ENCODE assay signal across 16 cellular contexts in the genomic region with DNA sequence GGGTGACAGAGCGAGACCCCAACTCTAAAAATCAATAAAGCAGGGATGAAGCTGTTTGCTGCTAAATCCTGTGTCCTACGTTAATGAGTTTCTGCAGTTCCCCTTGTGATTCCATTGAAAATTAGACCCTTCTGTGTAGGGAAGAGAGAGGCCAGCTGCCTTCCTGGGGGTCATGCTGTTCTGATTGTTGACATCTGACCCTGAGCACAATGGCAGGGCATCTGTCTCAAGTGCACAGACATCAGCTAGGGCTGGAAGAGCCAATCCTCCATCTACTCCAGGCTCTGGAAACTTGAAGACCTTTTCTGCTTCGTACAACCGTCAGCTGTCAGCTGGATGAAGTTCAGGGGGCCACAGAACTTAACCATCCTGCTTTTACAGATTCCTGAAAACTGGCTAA. TPM values are rescaled to one million over a fixed set of nuclear protein-coding genes. Genes with fewer than 3 reads are reported as not detected.
DNase-seq lines count a peak whose midpoint lies in the region; ATAC-seq and TF ChIP-seq lines count a peak whose summit lies in the region.
"Had no signal": no experiment of that assay in that cellular context is flagged by ENCODE, and none has a peak within 500 bp of the region (broad histone marks: within the 10 kb centered on the region; RNA-seq: fewer than 3 reads in every experiment).

No MANE protein-coding gene starts in this region.

- peak overlapping the region; percentile 17; the same call in 1 of the 2 replicates for H2AK5ac ChIP-seq in IMR-90 (ENCODE audit: low read depth, low read length)

- peaks cover 22% of the 10 kb centered on the region; the same call in 1 of the 2 replicates for H4K20me1 ChIP-seq in IMR-90 (ENCODE audit: insufficient read depth, low read length)

- no peak overlapping the region for H4K8ac ChIP-seq in IMR-90 (ENCODE audit: low read depth in 2 of 2, low read length in 2 of 2)

- H3K14ac ChIP-seq in IMR-90 (replicated peaks; ENCODE audit: low read depth, low read length) = no peak overlapping the region

- intact Hi-C loops in IMR-90 (cut with micrococcal nuclease) = loop anchor here (5.0 to 10.0 kb wide), 3 partner anchors 377 to 832 kb away; partner anchors contain the start of genes ERC1 and WNK1

- H3K27ac Mint-ChIP-seq in endodermal cell = no peak overlapping the region
- no peak overlapping the region for H3K27ac Mint-ChIP-seq in T-helper 2 cell treated with Interferon-gamma antibody and Interleukin-4, amounts not matched to agents 5 μg/mL and 100 μg/mL, for 36 hours

- peaks cover 33% of the 10 kb centered on the region for H3K4me1 Mint-ChIP-seq in endodermal cell
- peaks cover 19% of the 10 kb centered on the region for H3K4me1 Mint-ChIP-seq in T-helper 2 cell treated with Interferon-gamma antibody and Interleukin-4, amounts not matched to agents 5 μg/mL and 100 μg/mL, for 36 hours (ENCODE audit: low read depth)

- H3K27me3 ChIP-seq in IMR-90 (ENCODE audit: control insufficient read depth, insufficient read depth, low read length) (no peaks in the 10 kb centered on the region), endodermal cell (ENCODE audit: control insufficient read depth, insufficient read depth, low read length, poor library complexity, severe bottlenecking) (peaks cover 94% of the 10 kb centered on the region)
- H3K27me3 ChIP-seq in effector memory CD4-positive, alpha-beta T cell (replicated peaks; ENCODE audit: control insufficient read depth, insufficient read depth, low read length, poor library complexity, severe bottlenecking) = no peaks in the 10 kb centered on the region
- H3K27me3 ChIP-seq: BE2C had no signal

- no peak overlapping the region for H3K4me3 ChIP-seq in IMR-90 (ENCODE audit: insufficient read depth, low read depth, low read length)
- H3K4me3 ChIP-seq in endodermal cell (ENCODE audit: low read length) = no peak overlapping the region
- no peak overlapping the region for H3K4me3 ChIP-seq in effector memory CD4-positive, alpha-beta T cell (ENCODE audit: insufficient read depth, low read depth, low read length, poor library complexity, severe bottlenecking)
- H3K4me3 ChIP-seq: A549, GM23248 had no signal

- H3K36me3 ChIP-seq in IMR-90 (ENCODE audit: control insufficient read depth, insufficient read depth, low read length) = peaks cover 2% of the 10 kb centered on the region
- no peaks in the 10 kb centered on the region for H3K36me3 ChIP-seq in endodermal cell (ENCODE audit: control insufficient read depth, insufficient read depth, low read length)
- peaks cover 3% of the 10 kb centered on the region for H3K36me3 ChIP-seq in effector memory CD4-positive, alpha-beta T cell (ENCODE audit: control insufficient read depth, insufficient read depth, low read length)
- H3K36me3 ChIP-seq: BE2C had no signal

- H3K4me1 ChIP-seq in IMR-90 (ENCODE audit: control insufficient read depth, insufficient read depth, low read length) (peaks cover 18% of the 10 kb centered on the region), endodermal cell (ENCODE audit: control insufficient read depth, insufficient read depth, low read length) (peaks cover 21% of the 10 kb centered on the region)
- H3K4me1 ChIP-seq in effector memory CD4-positive, alpha-beta T cell (ENCODE audit: control insufficient read depth, insufficient read depth, low read length, poor library complexity, severe bottlenecking) = peaks cover 11% of the 10 kb centered on the region
- H3K4me1 ChIP-seq: BE2C had no signal

- TF ChIP-seq RAD21 in IMR-90 (IDR thresholded peaks at IDR 0.05; ENCODE audit: low read length) = no peak

- no TSS peak for BruUV-seq in IMR-90 (replicated peaks; lab: Mats Ljungman, UMichigan)

- ATAC-seq in IMR-90 (ENCODE audit: low read depth) = no peak

- H2BK20ac ChIP-seq in IMR-90 (ENCODE audit: low read depth, low read length) = no peak overlapping the region

- no peaks in the 10 kb centered on the region for H3K9me3 ChIP-seq in IMR-90 (ENCODE audit: control insufficient read depth, insufficient read depth, low read length)
- H3K9me3 ChIP-seq in endodermal cell (ENCODE audit: control insufficient read depth, low read length) = no peaks in the 10 kb centered on the region
- no peaks in the 10 kb centered on the region for H3K9me3 ChIP-seq in effector memory CD4-positive, alpha-beta T cell (ENCODE audit: control insufficient read depth, low read length)
- H3K9me3 ChIP-seq: A549, BE2C had no signal

- H3K79me1 ChIP-seq in IMR-90 (ENCODE audit: low read depth in 1 of 2, low read length in 2 of 2) = peaks cover 11 to 78% of the 10 kb centered on the region in 2 experiments

- H2BK5ac ChIP-seq in IMR-90 (ENCODE audit: low read depth, low read length, poor library complexity, severe bottlenecking) = no peak overlapping the region

- TF ChIP-seq CTCF in IMR-90 (conservative IDR thresholded peaks at IDR 0.05; ENCODE audit: low read depth, low read length) (no peak), endodermal cell (conservative IDR thresholded peaks at IDR 0.05) (no peak)

- WGBS in IMR-90 (ENCODE audit: extremely low coverage in 2 of 2, insufficient read length in 1 of 2), 2 experiments = no CpG with 5 or more reads among the region's 4 CpGs
- WGBS in endodermal cell (ENCODE audit: insufficient coverage in 1 of 2, insufficient read length in 1 of 2), 2 experiments = 57 to 84% methylated on average over 4 of the region's 4 CpGs

- H3K4ac ChIP-seq in IMR-90 (ENCODE audit: low read depth, low read length) = no peak overlapping the region

- H3K4me3 Mint-ChIP-seq in endodermal cell = no peak overlapping the region
- H3K4me3 Mint-ChIP-seq in T-helper 2 cell treated with Interferon-gamma antibody and Interleukin-4, amounts not matched to agents 5 μg/mL and 100 μg/mL, for 36 hours = no peak overlapping the region

- no peak overlapping the region for H2AK9ac ChIP-seq in IMR-90 (replicated peaks; ENCODE audit: low read depth, low read length, poor library complexity)

- DNase-seq in IMR-90 (no peak), NCI-H146 (lab: John Stamatoyannopoulos, UW) (peak; percentile 85), endodermal cell (no peak), retina (peak; percentile 42)
- DNase-seq in effector memory CD4-positive, alpha-beta T cell = no peak
- DNase-seq in T-helper 2 cell treated with Interferon-gamma antibody and Interleukin-4, amounts not matched to agents 5 μg/mL and 100 μg/mL, for 36 hours (ENCODE audit: low spot score) = no peak
- DNase-seq: BE2C; CD4-positive, alpha-beta memory T cell; COR-L47; DMS153; DND-41; GDM1; GM23248 had no signal

- CTCF ChIA-PET in IMR-90 (lab: Yijun Ruan, JAX) = interaction anchor here (1.1 to 3.7 kb wide), 4 partner anchors 23 to 466 kb away, joined by 3 to 36 read pairs (median 5); no protein-coding TSS in a partner anchor

- POLR2A ChIA-PET in IMR-90 (lab: Charles Lee; ENCODE audit: unreplicated experiment) = interaction anchor here (0.5 kb wide), 1 partner anchor 140 kb away, joined by 7 read pairs; no protein-coding TSS in a partner anchor

- H3K9ac ChIP-seq in IMR-90 (ENCODE audit: low read depth, low read length) = no peak overlapping the region
- H3K9ac ChIP-seq in endodermal cell (ENCODE audit: extremely low read depth, low read length, poor library complexity, severe bottlenecking) = no peak overlapping the region

- H3K9me1 ChIP-seq in IMR-90 (ENCODE audit: insufficient read depth, low read length) = peaks cover 16% of the 10 kb centered on the region

- TF ChIP-seq POLR2A in IMR-90 (IDR thresholded peaks at IDR 0.05; ENCODE audit: low read depth, low read length) = no peak

- no peak overlapping the region for H3K18ac ChIP-seq in IMR-90 (ENCODE audit: low read depth, low read length)

- no peak overlapping the region for H3K27ac ChIP-seq in IMR-90 (ENCODE audit: insufficient read depth, low read length)
- peak overlapping the region; percentile 89 for H3K27ac ChIP-seq in endodermal cell (ENCODE audit: low read depth, low read length)
- no peak overlapping the region for H3K27ac ChIP-seq in effector memory CD4-positive, alpha-beta T cell (ENCODE audit: insufficient read depth, low read length, poor library complexity, severe bottlenecking)
- H3K27ac ChIP-seq: A549, C4-2B, HL-60 had no signal

- H3K56ac ChIP-seq in IMR-90 (ENCODE audit: extremely low read depth, insufficient read depth, low read length) = no peak overlapping the region

- no peak overlapping the region for H2BK15ac ChIP-seq in IMR-90 (ENCODE audit: low read depth, low read length)

- dilution Hi-C loops in IMR-90 (cut with HindIII; ENCODE audit: low sequenced_read_pairs, unreplicated experiment) = no loop called here

- no peak overlapping the region for H3K4me2 ChIP-seq in IMR-90 (ENCODE audit: low read depth, low read length)
- H3K4me2 ChIP-seq: A549 had no signal

- no peaks in the 10 kb centered on the region for H3K9me3 Mint-ChIP-seq in endodermal cell
- H3K9me3 Mint-ChIP-seq in T-helper 2 cell treated with Interferon-gamma antibody and Interleukin-4, amounts not matched to agents 5 μg/mL and 100 μg/mL, for 36 hours = no peaks in the 10 kb centered on the region
- H3K9me3 Mint-ChIP-seq: CD4-positive, alpha-beta memory T cell had no signal

- H3K27me3 Mint-ChIP-seq in endodermal cell (ENCODE audit: insufficient read depth) = peaks cover 99% of the 10 kb centered on the region
- no peaks in the 10 kb centered on the region for H3K27me3 Mint-ChIP-seq in T-helper 2 cell treated with Interferon-gamma antibody and Interleukin-4, amounts not matched to agents 5 μg/mL and 100 μg/mL, for 36 hours (ENCODE audit: low read depth)
- H3K27me3 Mint-ChIP-seq: CD4-positive, alpha-beta memory T cell had no signal

- H2BK120ac ChIP-seq in IMR-90 (ENCODE audit: low read depth, low read length) = no peak overlapping the region

- no peak overlapping the region for H2AFZ ChIP-seq in IMR-90 (replicated peaks; ENCODE audit: low read length, poor library complexity)
- H2AFZ ChIP-seq: GM23248 had no signal

- H3K23ac ChIP-seq in IMR-90 (ENCODE audit: low read depth, low read length) = no peak overlapping the region

- no peaks in the 10 kb centered on the region for H3K36me3 Mint-ChIP-seq in endodermal cell (ENCODE audit: low read depth)
- H3K36me3 Mint-ChIP-seq in T-helper 2 cell treated with Interferon-gamma antibody and Interleukin-4, amounts not matched to agents 5 μg/mL and 100 μg/mL, for 36 hours (ENCODE audit: low read depth) = peaks cover 16% of the 10 kb centered on the region

- no peak overlapping the region for H4K5ac ChIP-seq in IMR-90 (ENCODE audit: low read depth, low read length)

- H4K91ac ChIP-seq in IMR-90 (ENCODE audit: insufficient read depth, low read depth, low read length) = no peak overlapping the region

- in situ Hi-C loops in IMR-90 (cut with MboI; ENCODE audit: low sequenced_read_pairs) = loop anchor here (10.0 to 25.0 kb wide), 2 partner anchors 672 to 1010 kb away; no protein-coding TSS in a partner anchor

RNA-seq across cellular contexts. Expression of gene FBXL14, which starts 10.1 kb away (rescaled TPM):
- 4.7 TPM in 2 replicates for total RNA-seq in IMR-90 (2012; rRNA removed)
- 7.3 and 8.8 TPM in 2 replicates for polyA plus RNA-seq in IMR-90 (2012; rRNA removed)
- polyA plus RNA-seq in IMR-90 (2012; cell fraction: cytosol; rRNA removed) = 2.2 and 9.6 TPM in 2 replicates
- polyA plus RNA-seq in IMR-90 (2012; cell fraction: nucleus; rRNA removed; ENCODE audit: low replicate concordance) = 2.8 and 5.8 TPM in 2 replicates
- 10 to 100 TPM in 1 of 2 donors, 1 to 10 TPM in 1; 10.0 to 20.4 TPM for total RNA-seq in endodermal cell
- 18.1 TPM for polyA plus RNA-seq in endodermal cell (2013, experiment 1 of 2)
- 16.8 TPM for polyA plus RNA-seq in endodermal cell (2013, experiment 2 of 2)

RNA-seq across cellular contexts. Expression of gene WNT5B, which starts 44.7 kb away (rescaled TPM):
- total RNA-seq in IMR-90 (2012; rRNA removed) (96.1 and 102 TPM in 2 replicates), endodermal cell (1 to 10 TPM in 1 of 2 donors, under 1 TPM in 1; 0.71 to 6.1 TPM)
- 83.7 and 98.8 TPM in 2 replicates for polyA plus RNA-seq in IMR-90 (2012; rRNA removed)
- polyA plus RNA-seq in IMR-90 (2012; cell fraction: cytosol; rRNA removed) = 77.8 and 101 TPM in 2 replicates
- 49.1 and 91.4 TPM in 2 replicates for polyA plus RNA-seq in IMR-90 (2012; cell fraction: nucleus; rRNA removed; ENCODE audit: low replicate concordance)
- polyA plus RNA-seq in endodermal cell (2013, experiment 1 of 2) = 9.0 TPM
- 8.2 TPM for polyA plus RNA-seq in endodermal cell (2013, experiment 2 of 2)

Comparison
In these comparisons a context has a peak if more than half of its experiments do, and no peak if none do; other contexts are left out.
1. DNase-seq: peak in NCI-H146 (single experiment) and retina (single experiment); none in IMR-90 (single experiment), endodermal cell (single experiment), effector memory CD4-positive, alpha-beta T cell (0 of 3) and T-helper 2 cell treated with Interferon-gamma antibody and Interleukin-4, amounts not matched to agents 5 μg/mL and 100 μg/mL, for 36 hours (single experiment).
2. RNA of gene WNT5B, which starts 44.7 kb away (total RNA-seq): 96.1 to 102 TPM in IMR-90; 0.71 to 6.1 TPM in endodermal cell; every median in the first group is over 10 times any median in the second.